ENCODE assay signal across 11 cellular contexts in genomic region chr10:34489973-34490372, GRCh38.
DNase-seq lines count a peak whose midpoint lies in the region; ATAC-seq, FAIRE-seq and TF ChIP-seq lines count a peak whose summit lies in the region.
"Had no signal": no experiment of that assay in that cellular context is flagged by ENCODE, and none has a peak within 500 bp of the region (broad histone marks: within the 10 kb centered on the region; RNA-seq: fewer than 3 reads in every experiment).

No MANE protein-coding gene starts in this region.

- peak; percentile 67 to 69; a peak in 5 of 6 replicates for ATAC-seq in A549
- no peak for ATAC-seq in GM18517 (IDR thresholded peaks at IDR 0.05; ENCODE audit: unreplicated experiment)
- ATAC-seq in HG03097 (IDR thresholded peaks at IDR 0.05; ENCODE audit: low FRiP score, unreplicated experiment) = no peak

- no peaks in the 10 kb centered on the region for H3K27me3 ChIP-seq in brain microvascular endothelial cell (replicated peaks)
- no peaks in the 10 kb centered on the region for H3K27me3 ChIP-seq in effector memory CD4-positive, alpha-beta T cell (replicated peaks; ENCODE audit: control insufficient read depth, insufficient read depth, low read length, poor library complexity, severe bottlenecking)

- H3K4me1 Mint-ChIP-seq in activated T-helper 2 cell treated with anti-CD3 and anti-CD28 coated beads, Interferon-gamma antibody, Interleukin-2, Interleukin-4, amounts not matched to agents 10 μg/mL and 5 μg/mL and 100 μg/mL, durations not matched to agents 14 hours and 24 hours and 36 hours (ENCODE audit: low read depth) = no peaks in the 10 kb centered on the region

- H3K27me3 Mint-ChIP-seq in activated T-helper 2 cell treated with anti-CD3 and anti-CD28 coated beads, Interferon-gamma antibody, Interleukin-2, Interleukin-4, amounts not matched to agents 10 μg/mL and 5 μg/mL and 100 μg/mL, durations not matched to agents 14 hours and 24 hours and 36 hours (ENCODE audit: low read depth) = no peaks in the 10 kb centered on the region

- WGBS in A549 (ENCODE audit: missing lambda C conversion rate) = 26% methylated on average over 3 of the region's 3 CpGs

- no peaks in the 10 kb centered on the region for H3K9me3 ChIP-seq in A549
- no peaks in the 10 kb centered on the region for H3K9me3 ChIP-seq in effector memory CD4-positive, alpha-beta T cell (ENCODE audit: control insufficient read depth, low read length)

- POLR2A ChIA-PET in A549 (lab: Yijun Ruan, JAX) = interaction anchor here (0.6 to 1.3 kb wide), 2 partner anchors 37 to 1155 kb away, joined by 4 to 5 read pairs; no protein-coding TSS in a partner anchor

- no peak for TF ChIP-seq POLR2A in A549 (IDR thresholded peaks at IDR 0.05; ENCODE audit: low read length)

- TF ChIP-seq RAD21 in A549 (conservative IDR thresholded peaks at IDR 0.05 in 1 of 2, IDR thresholded peaks at IDR 0.05 in 1 of 2) = peak; percentile 26 to 55; a peak in 4 of 5 replicates

- no peak overlapping the region for H3K27ac Mint-ChIP-seq in activated T-helper 2 cell treated with anti-CD3 and anti-CD28 coated beads, Interferon-gamma antibody, Interleukin-2, Interleukin-4, amounts not matched to agents 10 μg/mL and 5 μg/mL and 100 μg/mL, durations not matched to agents 14 hours and 24 hours and 36 hours

- FAIRE-seq in A549 (lab: Jason Lieb, UNC) = peak; percentile 87

- H3K4me2 ChIP-seq in A549 = peak overlapping the region; percentile 88
- H3K4me2 ChIP-seq: KMS-11 had no signal

- TF ChIP-seq CTCF in A549 (IDR thresholded peaks at IDR 0.05) (peak; percentile 22; the same call in 2 of the 3 replicates), brain microvascular endothelial cell (IDR thresholded peaks at IDR 0.05; ENCODE audit: low read depth, low read length, missing control alignments) (no peak)

- H3K27ac ChIP-seq in A549 (peak overlapping the region; percentile 88 to 89), brain microvascular endothelial cell (no peak overlapping the region)
- H3K27ac ChIP-seq in effector memory CD4-positive, alpha-beta T cell (ENCODE audit: insufficient read depth, low read length, poor library complexity, severe bottlenecking) = no peak overlapping the region
- H3K27ac ChIP-seq: KMS-11 had no signal

- no peaks in the 10 kb centered on the region for H3K36me3 ChIP-seq in brain microvascular endothelial cell (replicated peaks)
- no peaks in the 10 kb centered on the region for H3K36me3 ChIP-seq in effector memory CD4-positive, alpha-beta T cell (ENCODE audit: control insufficient read depth, insufficient read depth, low read length)

- no peaks in the 10 kb centered on the region for H3K36me3 Mint-ChIP-seq in activated T-helper 2 cell treated with anti-CD3 and anti-CD28 coated beads, Interferon-gamma antibody, Interleukin-2, Interleukin-4, amounts not matched to agents 10 μg/mL and 5 μg/mL and 100 μg/mL, durations not matched to agents 14 hours and 24 hours and 36 hours (ENCODE audit: low read depth)

- no peak for TF ChIP-seq EP300 in A549 (IDR thresholded peaks at IDR 0.05)

- H3K4me3 ChIP-seq in A549 = no peak overlapping the region; the same call in 2 of the 3 replicates
- H3K4me3 ChIP-seq in brain microvascular endothelial cell (ENCODE audit: low read depth, low read length) = no peak overlapping the region
- no peak overlapping the region for H3K4me3 ChIP-seq in effector memory CD4-positive, alpha-beta T cell (ENCODE audit: insufficient read depth, low read depth, low read length, poor library complexity, severe bottlenecking)

- no peaks in the 10 kb centered on the region for H3K9me3 Mint-ChIP-seq in activated T-helper 2 cell treated with anti-CD3 and anti-CD28 coated beads, Interferon-gamma antibody, Interleukin-2, Interleukin-4, amounts not matched to agents 10 μg/mL and 5 μg/mL and 100 μg/mL, durations not matched to agents 14 hours and 24 hours and 36 hours

- DNase-seq in A549 (ENCODE audit: low read depth in 1 of 2, low spot score in 1 of 2) = peak; percentile 27 to 73
- peak; percentile 81 for DNase-seq in HT1080 (ENCODE audit: low read depth)
- DNase-seq in brain microvascular endothelial cell = peak; percentile 44
- peak; percentile 79 for DNase-seq in iris pigment epithelial cell (ENCODE audit: low read depth)
- no peak for DNase-seq in effector memory CD4-positive, alpha-beta T cell
- DNase-seq in activated T-helper 2 cell treated with anti-CD3 and anti-CD28 coated beads, Interferon-gamma antibody, Interleukin-2, Interleukin-4, amounts not matched to agents 10 μg/mL and 5 μg/mL and 100 μg/mL, durations not matched to agents 14 hours and 24 hours and 36 hours (ENCODE audit: low spot score) = no peak
- DNase-seq: activated CD4-positive, alpha-beta T cell treated with anti-CD3 and anti-CD28 coated beads, Interleukin-2, amount 50 U/mL, for 4 hours; NCI-H510A had no signal

- in situ Hi-C loops in brain microvascular endothelial cell (cut with HindIII; ENCODE audit: low pct_ligation_motif_present, low sequenced_read_pairs) = no loop called here

- no peak overlapping the region for H3K4me3 Mint-ChIP-seq in activated T-helper 2 cell treated with anti-CD3 and anti-CD28 coated beads, Interferon-gamma antibody, Interleukin-2, Interleukin-4, amounts not matched to agents 10 μg/mL and 5 μg/mL and 100 μg/mL, durations not matched to agents 14 hours and 24 hours and 36 hours (ENCODE audit: low read depth)

- intact Hi-C loops in activated T-helper 2 cell treated with anti-CD3 and anti-CD28 coated beads, Interferon-gamma antibody, Interleukin-2, Interleukin-4, amounts not matched to agents 10 μg/mL and 5 μg/mL and 100 μg/mL, durations not matched to agents 14 hours and 24 hours and 36 hours (cut with micrococcal nuclease) = no loop called here

- peaks cover 80% of the 10 kb centered on the region for H3K4me1 ChIP-seq in A549
- H3K4me1 ChIP-seq in effector memory CD4-positive, alpha-beta T cell (ENCODE audit: control insufficient read depth, insufficient read depth, low read length, poor library complexity, severe bottlenecking) = no peaks in the 10 kb centered on the region

- CTCF ChIA-PET in A549 (lab: Yijun Ruan, JAX) = interaction anchor here (0.7 to 2.1 kb wide), 5 partner anchors 14 to 148 kb away, joined by 3 to 12 read pairs (median 3); no protein-coding TSS in a partner anchor

TF ChIP-seq in A549, 52 proteins besides CTCF, POLR2A, EP300 and RAD21:
- TF ChIP-seq JUNB (IDR thresholded peaks at IDR 0.05) (peak; percentile 27; the same call in 1 of the 2 replicates), SMC3 (IDR thresholded peaks at IDR 0.05) (peak; percentile 40; the same call in 2 of the 3 replicates), ATOH8 (CRISPR knock-in tag; IDR thresholded peaks at IDR 0.05; ENCODE audit: low read depth) (no peak), MAX (IDR thresholded peaks at IDR 0.05) (0 out of 2 replicates have a peak, but pooled peaks have one; percentile 17), FOSL2 (IDR thresholded peaks at IDR 0.05) (peak; percentile 69), FOSL2 (CRISPR knock-in tag; IDR thresholded peaks at IDR 0.05) (peak; percentile 93)

Comparison
In these comparisons a context has a peak if more than half of its experiments do, and no peak if none do; other contexts are left out.
1. ATAC-seq: peak in A549 (2 of 2); none in GM18517 (single experiment) and HG03097 (single experiment).
2. DNase-seq: peak in A549 (2 of 2), HT1080 (single experiment), brain microvascular endothelial cell (single experiment) and iris pigment epithelial cell (single experiment); none in effector memory CD4-positive, alpha-beta T cell (0 of 3) and activated T-helper 2 cell treated with anti-CD3 and anti-CD28 coated beads, Interferon-gamma antibody, Interleukin-2, Interleukin-4, amounts not matched to agents 10 μg/mL and 5 μg/mL and 100 μg/mL, durations not matched to agents 14 hours and 24 hours and 36 hours (single experiment).
3. H3K27ac ChIP-seq: peak in A549 (2 of 2); none in brain microvascular endothelial cell (single experiment) and effector memory CD4-positive, alpha-beta T cell (single experiment).